Comparison of ENCODE assay signal across 17 cellular contexts in genomic region chr22:50576806-50577696, GRCh38. TPM values are rescaled to one million over a fixed set of nuclear protein-coding genes. Genes with fewer than 3 reads are reported as not detected.
DNase-seq lines count a peak whose midpoint lies in the region; ATAC-seq and TF ChIP-seq lines count a peak whose summit lies in the region.
"Had no signal": no experiment of that assay in that cellular context is flagged by ENCODE, and none has a peak within 500 bp of the region (broad histone marks: within the 10 kb centered on the region; RNA-seq: fewer than 3 reads in every experiment).

No MANE protein-coding gene starts in this region.

- H3K27ac Mint-ChIP-seq in CD8-positive, alpha-beta T cell = no peak overlapping the region
- H3K27ac Mint-ChIP-seq in GM23338 = no peak overlapping the region
- peak overlapping the region; percentile 83 for H3K27ac Mint-ChIP-seq in activated CD8-positive, alpha-beta T cell treated with anti-CD3 and anti-CD28 coated beads, Interleukin-2, amount 10 ng/mL, durations not matched to agents 7 days and 5 days
- H3K27ac Mint-ChIP-seq: natural killer cell had no signal

- H4K20me1 ChIP-seq in GM23338 (replicated peaks; ENCODE audit: insufficient read depth) = peaks cover 3% of the 10 kb centered on the region; the same call in 1 of the 2 replicates

- peaks cover 33% of the 10 kb centered on the region for H3K36me3 Mint-ChIP-seq in CD8-positive, alpha-beta T cell
- peaks cover 18% of the 10 kb centered on the region; the same call in 2 of the 3 replicates for H3K36me3 Mint-ChIP-seq in GM23338 (ENCODE audit: low read depth)
- H3K36me3 Mint-ChIP-seq in activated CD8-positive, alpha-beta T cell treated with anti-CD3 and anti-CD28 coated beads, Interleukin-2, amount 10 ng/mL, durations not matched to agents 7 days and 5 days (ENCODE audit: low read depth) = peaks cover 39% of the 10 kb centered on the region
- H3K36me3 Mint-ChIP-seq: natural killer cell had no signal

- no peak for ATAC-seq in CD8-positive, alpha-beta T cell
- ATAC-seq in GM23338 (no peak), HG03139 (IDR thresholded peaks at IDR 0.05; ENCODE audit: unreplicated experiment) (no peak), GM18520 (IDR thresholded peaks at IDR 0.05; ENCODE audit: unreplicated experiment) (no peak)
- no peak for ATAC-seq in activated CD8-positive, alpha-beta T cell treated with anti-CD3 and anti-CD28 coated beads, Interleukin-2, amount 10 ng/mL, durations not matched to agents 7 days and 5 days
- ATAC-seq: natural killer cell had no signal

- H4K8ac ChIP-seq in neuronal stem cell (ENCODE audit: low read depth, low read length) = peak overlapping the region; percentile 72

- H3K27me3 ChIP-seq in CD8-positive, alpha-beta T cell (ENCODE audit: insufficient read depth, low read length) = no peaks in the 10 kb centered on the region
- H3K27me3 ChIP-seq in GM23338 (ENCODE audit: insufficient read depth) (no peaks in the 10 kb centered on the region), neuronal stem cell (ENCODE audit: control insufficient read depth in 3 of 3, insufficient read depth in 3 of 3, low read depth in 1 of 3, low read length in 3 of 3) (no peaks in the 10 kb centered on the region)
- H3K27me3 ChIP-seq: esophagus squamous epithelium, SJSA1 had no signal

- no peak overlapping the region for H2BK120ac ChIP-seq in neuronal stem cell (ENCODE audit: low read depth, low read length)

- DNase-seq in CD8-positive, alpha-beta T cell = no peak
- no peak for DNase-seq in GM23338 (ENCODE audit: low spot score)
- no peak for DNase-seq in activated CD8-positive, alpha-beta T cell treated with anti-CD3 and anti-CD28 coated beads, Interleukin-2, amount 10 ng/mL, durations not matched to agents 7 days and 5 days
- no peak for DNase-seq in neuronal stem cell (ENCODE audit: low spot score)
- DNase-seq in AML-193 (lab: John Stamatoyannopoulos, UW) = no peak
- DNase-seq in DMS53 (lab: John Stamatoyannopoulos, UW) = no peak
- DNase-seq: activated CD4-positive, alpha-beta T cell treated with anti-CD3 and anti-CD28 coated beads, Interleukin-2, amount 50 U/mL, for 1 hour; activated T-cell treated with anti-CD3 and anti-CD28 coated beads, Interleukin-2, amount 50 U/mL, for 48 hours; esophagus squamous epithelium; head of caudate nucleus; natural killer cell; spleen; T1000 had no signal

- no peak overlapping the region for H2BK15ac ChIP-seq in neuronal stem cell (ENCODE audit: low read length)

- WGBS in neuronal stem cell (ENCODE audit: extremely low coverage in 2 of 2, insufficient read length in 2 of 2, insufficient replicate concordance in 1 of 2), 2 donors = no CpG with 5 or more reads among the region's 18 CpGs

- no peak overlapping the region for H3K18ac ChIP-seq in neuronal stem cell (ENCODE audit: low read length)

- no peak overlapping the region for H3K4me3 ChIP-seq in CD8-positive, alpha-beta T cell (ENCODE audit: low read depth, low read length)
- H3K4me3 ChIP-seq in GM23338 (peak overlapping the region; percentile 51), neuronal stem cell (ENCODE audit: low read length in 2 of 2) (no peak overlapping the region)
- H3K4me3 ChIP-seq: prostate gland, SJSA1 had no signal

- H3K79me1 ChIP-seq in neuronal stem cell (ENCODE audit: low read depth, low read length) = peaks cover 8% of the 10 kb centered on the region

- H2BK12ac ChIP-seq in neuronal stem cell (ENCODE audit: low read length) = no peak overlapping the region

- H3F3A ChIP-seq in GM23338 (replicated peaks; ENCODE audit: low read depth) = peaks cover 6% of the 10 kb centered on the region

- H3K4me1 Mint-ChIP-seq in CD8-positive, alpha-beta T cell (ENCODE audit: low read depth) = peaks cover 25% of the 10 kb centered on the region
- H3K4me1 Mint-ChIP-seq in GM23338 = no peaks in the 10 kb centered on the region
- H3K4me1 Mint-ChIP-seq in activated CD8-positive, alpha-beta T cell treated with anti-CD3 and anti-CD28 coated beads, Interleukin-2, amount 10 ng/mL, durations not matched to agents 7 days and 5 days (ENCODE audit: low read depth) = peaks cover 41% of the 10 kb centered on the region

- CTCF ChIA-PET in CD8-positive, alpha-beta T cell (lab: Charles Lee) = interaction anchor here (0.9 to 4.7 kb wide), 3 partner anchors 12 to 30 kb away, joined by 3 to 25 read pairs (median 3); partner anchors contain the start of gene SYCE3
- CTCF ChIA-PET in activated CD8-positive, alpha-beta T cell treated with anti-CD3 and anti-CD28 coated beads, Interleukin-2, amount 10 ng/mL, durations not matched to agents 7 days and 5 days (lab: Charles Lee) = interaction anchor here (2.0 kb wide), 1 partner anchor 14 kb away, joined by 13 read pairs; the partner anchor contains the start of gene SYCE3

- H2BK5ac ChIP-seq in neuronal stem cell (ENCODE audit: low read length) = no peak overlapping the region

- no peak overlapping the region for H3K4ac ChIP-seq in neuronal stem cell (ENCODE audit: low read length)

- peaks cover 16% of the 10 kb centered on the region for H3K4me1 ChIP-seq in CD8-positive, alpha-beta T cell (ENCODE audit: insufficient read depth, low read length)
- H3K4me1 ChIP-seq in GM23338 (ENCODE audit: insufficient read depth) (no peaks in the 10 kb centered on the region; the same call in 1 of the 2 replicates), neuronal stem cell (ENCODE audit: control insufficient read depth in 2 of 2, insufficient read depth in 1 of 2, low read depth in 1 of 2, low read length in 2 of 2) (peaks cover 0 to 4% of the 10 kb centered on the region in 2 donors)

- peak overlapping the region; percentile 57 for H3K4me3 Mint-ChIP-seq in CD8-positive, alpha-beta T cell
- H3K4me3 Mint-ChIP-seq in GM23338 = no peak overlapping the region
- peak overlapping the region; percentile 51 for H3K4me3 Mint-ChIP-seq in activated CD8-positive, alpha-beta T cell treated with anti-CD3 and anti-CD28 coated beads, Interleukin-2, amount 10 ng/mL, durations not matched to agents 7 days and 5 days
- H3K4me3 Mint-ChIP-seq: natural killer cell had no signal

- H3K9me3 Mint-ChIP-seq in CD8-positive, alpha-beta T cell = no peaks in the 10 kb centered on the region
- H3K9me3 Mint-ChIP-seq in GM23338 = no peaks in the 10 kb centered on the region
- no peaks in the 10 kb centered on the region for H3K9me3 Mint-ChIP-seq in activated CD8-positive, alpha-beta T cell treated with anti-CD3 and anti-CD28 coated beads, Interleukin-2, amount 10 ng/mL, durations not matched to agents 7 days and 5 days (ENCODE audit: insufficient read depth)
- H3K9me3 Mint-ChIP-seq: natural killer cell had no signal

- no peak for TF ChIP-seq CTCF in CD8-positive, alpha-beta T cell (IDR thresholded peaks at IDR 0.05)
- TF ChIP-seq CTCF in GM23338 (conservative IDR thresholded peaks at IDR 0.05; ENCODE audit: low read depth in 2 of 2) = no peak

- no peak overlapping the region for H3K14ac ChIP-seq in neuronal stem cell (ENCODE audit: low read length)

- intact Hi-C loops in CD8-positive, alpha-beta T cell (cut with DNase I, micrococcal nuclease) = no loop called here

- no peak overlapping the region for H2AK5ac ChIP-seq in neuronal stem cell (ENCODE audit: low read depth, low read length)

- H3K36me3 ChIP-seq in CD8-positive, alpha-beta T cell (ENCODE audit: insufficient read depth, low read length) = peaks cover 4% of the 10 kb centered on the region
- no peaks in the 10 kb centered on the region for H3K36me3 ChIP-seq in GM23338 (ENCODE audit: insufficient read depth)
- peaks cover 50 to 66% of the 10 kb centered on the region in 2 donors for H3K36me3 ChIP-seq in neuronal stem cell (replicated peaks in 1 of 2; ENCODE audit: control insufficient read depth in 2 of 2, insufficient read depth in 2 of 2, low read length in 2 of 2)
- H3K36me3 ChIP-seq: prostate gland had no signal

- POLR2A ChIA-PET in CD8-positive, alpha-beta T cell (lab: Charles Lee) = interaction anchor here (1.3 to 1.4 kb wide), 3 partner anchors 12 to 38 kb away, joined by 3 to 7 read pairs (median 4); no protein-coding TSS in a partner anchor
- POLR2A ChIA-PET in activated CD8-positive, alpha-beta T cell treated with anti-CD3 and anti-CD28 coated beads, Interleukin-2, amount 10 ng/mL, durations not matched to agents 7 days and 5 days (lab: Charles Lee) = interaction anchor here (0.5 to 2.4 kb wide), 6 partner anchors 14 to 234 kb away, joined by 3 to 10 read pairs (median 3); partner anchors contain the start of genes SCO2 and SYCE3

- H3K4me2 ChIP-seq in GM23338 = peak overlapping the region; percentile 74
- H3K4me2 ChIP-seq in neuronal stem cell (ENCODE audit: insufficient read depth, low read length, poor library complexity, severe bottlenecking) = no peak overlapping the region

- peak overlapping the region; percentile 72; the same call in 1 of the 2 replicates for H2AFZ ChIP-seq in GM23338
- no peak overlapping the region for H2AFZ ChIP-seq in neuronal stem cell (ENCODE audit: low read length)

- no peaks in the 10 kb centered on the region for H3K9me2 ChIP-seq in GM23338 (ENCODE audit: insufficient read depth)

- H3K27ac ChIP-seq in CD8-positive, alpha-beta T cell (ENCODE audit: low read depth, low read length) = no peak overlapping the region
- H3K27ac ChIP-seq in GM23338 (ENCODE audit: low read depth) (no peak overlapping the region), neuronal stem cell (replicated peaks; ENCODE audit: low read length) (no peak overlapping the region)
- H3K27ac ChIP-seq: esophagus squamous epithelium, prostate gland, SJSA1, spleen had no signal

- peak overlapping the region; percentile 70 for H3K23ac ChIP-seq in neuronal stem cell (ENCODE audit: low read depth, low read length, poor library complexity)

- H3K27me3 Mint-ChIP-seq in CD8-positive, alpha-beta T cell (ENCODE audit: low read depth) = no peaks in the 10 kb centered on the region
- peaks cover 9% of the 10 kb centered on the region for H3K27me3 Mint-ChIP-seq in GM23338 (ENCODE audit: insufficient read depth, low read depth, poor library complexity)
- no peaks in the 10 kb centered on the region for H3K27me3 Mint-ChIP-seq in activated CD8-positive, alpha-beta T cell treated with anti-CD3 and anti-CD28 coated beads, Interleukin-2, amount 10 ng/mL, durations not matched to agents 7 days and 5 days (ENCODE audit: low read depth)

- no peaks in the 10 kb centered on the region for H3K79me2 ChIP-seq in GM23338 (replicated peaks; ENCODE audit: insufficient read depth)

- H3K9ac ChIP-seq in neuronal stem cell (ENCODE audit: low read depth, low read length, poor library complexity) = no peak overlapping the region

- H4K91ac ChIP-seq in neuronal stem cell (ENCODE audit: low read depth, low read length, poor library complexity) = no peak overlapping the region

- H3K9me3 ChIP-seq in CD8-positive, alpha-beta T cell (ENCODE audit: low read length) = no peaks in the 10 kb centered on the region
- H3K9me3 ChIP-seq in neuronal stem cell (replicated peaks in 1 of 2; ENCODE audit: control insufficient read depth in 2 of 2, insufficient read depth in 1 of 2, low read depth in 1 of 2, low read length in 2 of 2) = no peaks in the 10 kb centered on the region
- H3K9me3 ChIP-seq: esophagus squamous epithelium, prostate gland, SJSA1, spleen had no signal

RNA-seq across cellular contexts. Expression of gene CPT1B, which starts 1.2 kb away (rescaled TPM):
- total RNA-seq in CD8-positive, alpha-beta T cell = 10 to 100 TPM; 42.4 to 46.0 TPM
- 5.5 and 14.4 TPM in 2 replicates for total RNA-seq in GM23338 (2014; rRNA removed; shearing (Covaris generic))
- polyA plus RNA-seq in GM23338 (2016; fragmentation: Nextera tagmentation; extraction: Ambion mirVana) = 5.6 and 6.4 TPM in 2 replicates
- total RNA-seq in activated CD8-positive, alpha-beta T cell treated with anti-CD3 and anti-CD28 coated beads, Interleukin-2, amount 10 ng/mL, durations not matched to agents 7 days and 5 days = 10 to 100 TPM; 77.4 to 80.9 TPM
- polyA plus RNA-seq in neuronal stem cell (2013, experiment 1 of 2) = 25.7 TPM
- polyA plus RNA-seq in neuronal stem cell (2013, experiment 2 of 2) = 25.4 TPM

RNA-seq across cellular contexts. Expression of gene CHKB, which starts 5.6 kb away (rescaled TPM):
- total RNA-seq in CD8-positive, alpha-beta T cell = 100 to 1,000 TPM; 112 to 115 TPM
- total RNA-seq in GM23338 (2014; rRNA removed; shearing (Covaris generic)) = 51.2 and 67.0 TPM in 2 replicates
- 61.6 and 63.7 TPM in 2 replicates for polyA plus RNA-seq in GM23338 (2016; fragmentation: Nextera tagmentation; extraction: Ambion mirVana)
- total RNA-seq in activated CD8-positive, alpha-beta T cell treated with anti-CD3 and anti-CD28 coated beads, Interleukin-2, amount 10 ng/mL, durations not matched to agents 7 days and 5 days = 100 to 1,000 TPM in 1 of 2 experiments, 10 to 100 TPM in 1; 98.9 to 101 TPM
- polyA plus RNA-seq in neuronal stem cell (2013, experiment 1 of 2) = 39.2 TPM
- polyA plus RNA-seq in neuronal stem cell (2013, experiment 2 of 2) = 37.2 TPM

RNA-seq across cellular contexts. Expression of gene SYCE3, which starts 14.3 kb away (rescaled TPM):
- total RNA-seq in CD8-positive, alpha-beta T cell = not detected
- total RNA-seq in GM23338 (2014; rRNA removed; shearing (Covaris generic)) = not detected in 2 replicates
- not detected in 2 replicates for polyA plus RNA-seq in GM23338 (2016; fragmentation: Nextera tagmentation; extraction: Ambion mirVana)
- not detected for total RNA-seq in activated CD8-positive, alpha-beta T cell treated with anti-CD3 and anti-CD28 coated beads, Interleukin-2, amount 10 ng/mL, durations not matched to agents 7 days and 5 days
- polyA plus RNA-seq in neuronal stem cell (2013, experiment 1 of 2) = 1.7 TPM
- polyA plus RNA-seq in neuronal stem cell (2013, experiment 2 of 2) = 1.6 TPM
- total RNA-seq: natural killer cell, SJSA1 had no signal

RNA-seq across cellular contexts. Expression of gene MAPK8IP2, which starts 23.5 kb away (rescaled TPM):
- total RNA-seq in CD8-positive, alpha-beta T cell = under 1 TPM; 0.16 to 0.42 TPM
- total RNA-seq in GM23338 (2014; rRNA removed; shearing (Covaris generic)) = 2.8 and 3.5 TPM in 2 replicates
- polyA plus RNA-seq in GM23338 (2016; fragmentation: Nextera tagmentation; extraction: Ambion mirVana) = 0.15 and 0.16 TPM in 2 replicates
- under 1 TPM; 0.29 to 0.31 TPM for total RNA-seq in activated CD8-positive, alpha-beta T cell treated with anti-CD3 and anti-CD28 coated beads, Interleukin-2, amount 10 ng/mL, durations not matched to agents 7 days and 5 days
- 1.2 TPM for polyA plus RNA-seq in neuronal stem cell (2013, experiment 1 of 2)
- polyA plus RNA-seq in neuronal stem cell (2013, experiment 2 of 2) = 1.2 TPM

RNA-seq across cellular contexts. Expression of gene KLHDC7B, which starts 31.4 kb away (rescaled TPM):
- total RNA-seq in CD8-positive, alpha-beta T cell = 1 to 10 TPM; 2.1 to 2.3 TPM
- 0.58 TPM in 1 of 2 replicates, not detected in the other for total RNA-seq in GM23338 (2014; rRNA removed; shearing (Covaris generic))
- not detected in 2 replicates for polyA plus RNA-seq in GM23338 (2016; fragmentation: Nextera tagmentation; extraction: Ambion mirVana)
- 10 to 100 TPM; 10.6 to 12.0 TPM for total RNA-seq in activated CD8-positive, alpha-beta T cell treated with anti-CD3 and anti-CD28 coated beads, Interleukin-2, amount 10 ng/mL, durations not matched to agents 7 days and 5 days
- 0.01 TPM for polyA plus RNA-seq in neuronal stem cell (2013, experiment 1 of 2)
- 0.01 TPM for polyA plus RNA-seq in neuronal stem cell (2013, experiment 2 of 2)
